ENCODE assay signal across 22 cellular contexts in the genomic region with DNA sequence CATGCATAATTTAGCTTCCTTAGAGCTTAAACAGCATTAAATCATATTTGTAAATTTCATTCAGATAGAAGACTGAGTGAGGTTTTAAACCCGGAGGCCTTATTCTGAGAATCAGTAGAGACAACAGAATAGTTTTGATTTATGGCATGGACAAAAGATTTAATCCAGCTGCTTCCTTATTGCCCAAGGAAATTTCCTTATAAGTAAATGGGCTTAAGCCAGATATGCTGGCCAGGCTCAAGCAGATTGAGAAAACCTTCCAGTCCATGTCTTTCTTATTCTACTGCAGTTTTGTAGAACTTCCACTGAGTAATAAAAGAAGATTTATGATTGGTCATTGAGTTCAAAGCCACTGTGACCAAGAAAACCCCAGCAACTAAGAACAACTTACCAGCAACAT.
"Had no signal": no experiment of that assay in that cellular context is flagged by ENCODE, and none has a peak within 500 bp of the region (broad histone marks: within the 10 kb centered on the region; RNA-seq: fewer than 3 reads in every experiment).

No MANE protein-coding gene starts in this region.

- H3K4me1 Mint-ChIP-seq: WTC11 had no signal

- H3K36me3 Mint-ChIP-seq: activated naive CD8-positive, alpha-beta T cell had no signal

- DNase-seq: activated CD4-positive, alpha-beta T cell treated with anti-CD3 and anti-CD28 coated beads for 48 hours; activated CD4-positive, alpha-beta T cell treated with anti-CD3 and anti-CD28 coated beads, Interleukin-2, amount 50 U/mL, for 4 hours; activated CD4-positive, CD25-positive, alpha-beta regulatory T cell treated with anti-CD3 and anti-CD28 coated beads, Interleukin-2, amount 50 U/mL, for 72 hours; activated CD8-positive, alpha-beta T cell treated with anti-CD3 and anti-CD28 coated beads, Interleukin-2, amount 10 ng/mL, durations not matched to agents 7 days and 5 days; activated gamma-delta T cell; activated naive CD4-positive, alpha-beta T cell treated with anti-CD3 and anti-CD28 coated beads for 36 hours; activated T-cell treated with anti-CD3 and anti-CD28 coated beads, Interleukin-2, amount 50 U/mL, for 24 hours; cerebellar nuclear complex; Kasumi-1; KBM-7; NCI-H1092; NCI-H1694; NCI-H2029; NCI-H2107; NCI-H2171 treated with DMSO at 0.1 percent for 48 hours; NCI-H226; NCI-H526; NK-92 treated with Interleukin-12 subunit alpha and Interleukin-12 subunit beta, amount 100 ng/mL, for 24 hours; SHP77 treated with DMSO at 0.1 percent for 48 hours had no signal

- H3K27me3 Mint-ChIP-seq: activated naive CD8-positive, alpha-beta T cell; activated T-cell treated with anti-CD3 and anti-CD28 coated beads, Interleukin-2, amount 50 U/mL, for 24 hours had no signal

- ATAC-seq: activated CD8-positive, alpha-beta T cell treated with anti-CD3 and anti-CD28 coated beads, Interleukin-2, amount 10 ng/mL, durations not matched to agents 7 days and 5 days; WTC11 had no signal

- H3K4me3 Mint-ChIP-seq: activated CD8-positive, alpha-beta T cell treated with anti-CD3 and anti-CD28 coated beads, Interleukin-2, amount 10 ng/mL, durations not matched to agents 7 days and 5 days; activated naive CD4-positive, alpha-beta T cell treated with anti-CD3 and anti-CD28 coated beads for 36 hours; activated naive CD8-positive, alpha-beta T cell; activated T-cell treated with anti-CD3 and anti-CD28 coated beads, Interleukin-2, amount 50 U/mL, for 24 hours; T-helper 1 cell treated with Interleukin-12 subunit alpha and Interleukin-12 subunit beta and Interleukin-4 antibody, amounts not matched to agents 30 μg/mL and 1 μg/mL, for 36 hours; WTC11 had no signal

- H3K27ac Mint-ChIP-seq: activated CD8-positive, alpha-beta T cell treated with anti-CD3 and anti-CD28 coated beads, Interleukin-2, amount 10 ng/mL, durations not matched to agents 7 days and 5 days; activated naive CD4-positive, alpha-beta T cell treated with anti-CD3 and anti-CD28 coated beads for 36 hours; activated naive CD8-positive, alpha-beta T cell; activated T-cell treated with anti-CD3 and anti-CD28 coated beads, Interleukin-2, amount 50 U/mL, for 24 hours; T-helper 1 cell treated with Interleukin-12 subunit alpha and Interleukin-12 subunit beta and Interleukin-4 antibody, amounts not matched to agents 30 μg/mL and 1 μg/mL, for 36 hours; WTC11 had no signal
